ENCODE assay signal across 12 cellular contexts in genomic region chr7:542935-543789, GRCh38. TPM values are rescaled to one million over a fixed set of nuclear protein-coding genes. Genes with fewer than 3 reads are reported as not detected.
A peak's percentile ranks its signal among the peaks of the same experiment; 100 is the strongest.
DNase-seq lines count a peak whose midpoint lies in the region; ATAC-seq, FAIRE-seq and TF ChIP-seq lines count a peak whose summit lies in the region.
"Had no signal": no experiment of that assay in that cellular context is flagged by ENCODE, and none has a peak within 500 bp of the region (broad histone marks: within the 10 kb centered on the region; RNA-seq: fewer than 3 reads in every experiment).

No MANE protein-coding gene starts in this region.

- BruUV-seq in MCF 10A (replicated peaks; lab: Mats Ljungman, UMichigan), result no TSS peak

- H3K27me3 ChIP-seq in breast epithelium, result no peaks in the 10 kb centered on the region
- no peaks in the 10 kb centered on the region for H3K27me3 ChIP-seq in colonic mucosa
- H3K27me3 ChIP-seq: pancreas, upper lobe of left lung had no signal

- POLR2A ChIA-PET in MCF 10A (lab: Yijun Ruan, JAX), result interaction anchor here (1.1 to 1.6 kb wide), 5 partner anchors 10 to 210 kb away, joined by 3 to 8 read pairs (median 6); partner anchors contain the start of gene PDGFA

- TF ChIP-seq POLR2A in breast epithelium (IDR thresholded peaks at IDR 0.05), result no peak

- H3K9me3 Mint-ChIP-seq in MCF 10A (ENCODE audit: unreplicated experiment), result no peaks in the 10 kb centered on the region
- H3K9me3 Mint-ChIP-seq in activated T-helper 17 cell treated with anti-CD3 and anti-CD28 coated beads, Interleukin-2, amount 50 U/mL, for 72 hours, result peaks cover 4% of the 10 kb centered on the region

- H3K36me3 Mint-ChIP-seq in MCF 10A (ENCODE audit: insufficient read depth, unreplicated experiment), result no peaks in the 10 kb centered on the region
- no peaks in the 10 kb centered on the region for H3K36me3 Mint-ChIP-seq in activated T-helper 17 cell treated with anti-CD3 and anti-CD28 coated beads, Interleukin-2, amount 50 U/mL, for 72 hours (ENCODE audit: low read depth)

- TF ChIP-seq CTCF in MCF 10A (IDR thresholded peaks at IDR 0.05; ENCODE audit: unreplicated experiment) (no peak), breast epithelium (IDR thresholded peaks at IDR 0.05) (no peak), colonic mucosa (IDR thresholded peaks at IDR 0.05) (no peak)

- no peak overlapping the region for H3K4me3 Mint-ChIP-seq in MCF 10A (ENCODE audit: unreplicated experiment)
- H3K4me3 Mint-ChIP-seq in activated T-helper 17 cell treated with anti-CD3 and anti-CD28 coated beads, Interleukin-2, amount 50 U/mL, for 72 hours, result peak overlapping the region; percentile 5
- H3K4me3 Mint-ChIP-seq: brain had no signal

- H3K9me3 ChIP-seq in breast epithelium (peaks cover 0 to 4% of the 10 kb centered on the region in 2 donors), colonic mucosa (no peaks in the 10 kb centered on the region)
- H3K9me3 ChIP-seq: pancreas had no signal

- no peak overlapping the region for H3K9ac ChIP-seq in colonic mucosa (ENCODE audit: low read depth in 2 of 2, low read length in 2 of 2)

- no peaks in the 10 kb centered on the region for H3K27me3 Mint-ChIP-seq in MCF 10A (ENCODE audit: insufficient read depth, unreplicated experiment)
- H3K27me3 Mint-ChIP-seq in activated T-helper 17 cell treated with anti-CD3 and anti-CD28 coated beads, Interleukin-2, amount 50 U/mL, for 72 hours, result no peaks in the 10 kb centered on the region
- H3K27me3 Mint-ChIP-seq: brain had no signal

- H3K27ac ChIP-seq in breast epithelium (peak overlapping the region in 1 of 2 donors; percentile 3), colonic mucosa (no peak overlapping the region)
- H3K27ac ChIP-seq: pancreas, upper lobe of left lung had no signal

- H3K36me3 ChIP-seq in breast epithelium, result no peaks in the 10 kb centered on the region
- no peaks in the 10 kb centered on the region for H3K36me3 ChIP-seq in colonic mucosa
- H3K36me3 ChIP-seq: pancreas, upper lobe of left lung had no signal

- ATAC-seq in activated T-helper 17 cell treated with anti-CD3 and anti-CD28 coated beads, Interleukin-2, amount 50 U/mL, for 72 hours (replicated peaks), result peak; percentile 90
- ATAC-seq: pancreas had no signal

- FAIRE-seq in urothelium cell line (lab: Jason Lieb, UNC) (peak; percentile 95), GM19239 (lab: Jason Lieb, UNC) (no peak)
- FAIRE-seq: G401.6, pancreas had no signal

- H3K27ac Mint-ChIP-seq in MCF 10A (ENCODE audit: low read depth, unreplicated experiment), result peak overlapping the region; percentile 59
- H3K27ac Mint-ChIP-seq in activated T-helper 17 cell treated with anti-CD3 and anti-CD28 coated beads, Interleukin-2, amount 50 U/mL, for 72 hours, result peak overlapping the region; percentile 53

- intact Hi-C loops in MCF 10A (cut with micrococcal nuclease) (no loop called here), breast epithelium (cut with DNase I; ENCODE audit: low total_unique reads) (no loop called here), colonic mucosa (cut with DNase I) (no loop called here)

- peaks cover 0 to 4% of the 10 kb centered on the region in 2 donors for H3K4me1 ChIP-seq in breast epithelium
- peaks cover 5% of the 10 kb centered on the region for H3K4me1 ChIP-seq in colonic mucosa

- H3K4me1 Mint-ChIP-seq in MCF 10A (ENCODE audit: insufficient read depth, unreplicated experiment), result peaks cover 36% of the 10 kb centered on the region
- peaks cover 11% of the 10 kb centered on the region for H3K4me1 Mint-ChIP-seq in activated T-helper 17 cell treated with anti-CD3 and anti-CD28 coated beads, Interleukin-2, amount 50 U/mL, for 72 hours

- CTCF ChIA-PET in MCF 10A (lab: Yijun Ruan, JAX), result interaction anchor here (0.6 kb wide), 1 partner anchor 298 kb away, joined by 3 read pairs; no protein-coding TSS in a partner anchor

- no peak overlapping the region for H3K4me3 ChIP-seq in breast epithelium
- H3K4me3 ChIP-seq in colonic mucosa, result no peak overlapping the region
- H3K4me3 ChIP-seq: pancreas, upper lobe of left lung had no signal

- DNase-seq in MCF 10A (ENCODE audit: unreplicated experiment) (peak; percentile 87), breast epithelium (ENCODE audit: low spot score in 2 of 2) (no peak), hepatic stellate cell (ENCODE audit: low spot score) (peak; percentile 97), urothelium cell line (ENCODE audit: low spot score) (peak; percentile 82), colonic mucosa (no peak), NCI-H128 (lab: John Stamatoyannopoulos, UW; ENCODE audit: unreplicated experiment) (no peak), GM19239 (ENCODE audit: insufficient read length, low spot score) (no peak)

RNA-seq across cellular contexts. Expression of gene PDGFA, which starts 23.5 kb away (rescaled TPM):
- total RNA-seq in MCF 10A (2022) (20.1 and 26.6 TPM in 2 replicates), breast epithelium (10 to 100 TPM; 19.8 to 33.4 (median 31.2) TPM), colonic mucosa (10 to 100 TPM; 34.9 to 50.5 TPM)
- total RNA-seq in activated T-helper 17 cell treated with anti-CD3 and anti-CD28 coated beads, Interleukin-2, amount 50 U/mL, for 72 hours, result 10 to 100 TPM; 11.9 to 28.1 TPM

Comparison
In these comparisons a context has a peak if more than half of its experiments do, and no peak if none do; other contexts are left out.
1. DNase-seq: peak in MCF 10A (single experiment), hepatic stellate cell (single experiment) and urothelium cell line (single experiment); none in breast epithelium (0 of 2), colonic mucosa (single experiment), NCI-H128 (single experiment) and GM19239 (single experiment).